In the genomic region with DNA sequence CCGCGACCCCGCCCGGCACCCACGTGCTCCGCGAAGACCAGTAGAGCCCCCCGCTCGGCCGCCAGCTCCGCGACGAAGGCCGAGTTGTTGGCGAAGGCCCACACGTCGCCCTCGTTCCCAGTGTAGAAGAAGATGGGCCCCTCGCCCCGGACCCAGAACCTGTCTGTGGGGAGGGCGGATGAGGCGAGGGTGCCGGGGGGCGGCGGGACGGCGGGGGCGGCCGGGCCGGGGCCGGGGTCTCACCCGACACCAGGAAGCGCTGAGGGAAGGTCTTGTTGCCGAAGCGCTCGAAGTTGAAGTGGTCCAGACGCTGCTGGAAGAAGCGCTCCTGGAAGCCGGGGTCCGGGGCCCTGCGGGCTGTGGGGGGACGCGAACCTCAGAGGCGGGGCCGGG, we compare ENCODE assay signal across 8 cellular contexts. TPM values are rescaled to one million over a fixed set of nuclear protein-coding genes. Genes with fewer than 3 reads are reported as not detected.
DNase-seq lines count a peak whose midpoint lies in the region; ATAC-seq and TF ChIP-seq lines count a peak whose summit lies in the region.

No MANE protein-coding gene starts in this region.

- H3K4me1 ChIP-seq in spleen, result peaks cover 8 to 39% (median 22%) of the 10 kb centered on the region in 6 donors

- H3K4me3 ChIP-seq in fibroblast of pulmonary artery (replicated peaks; ENCODE audit: low read depth, low read length), result peak overlapping the region; percentile 56
- peak overlapping the region; percentile 64 to 94 (median 74) for H3K4me3 ChIP-seq in spleen

- peaks cover 7% of the 10 kb centered on the region for H3K4me1 Mint-ChIP-seq in activated CD8-positive, alpha-beta memory T cell treated with anti-CD3 and anti-CD28 coated beads, Interleukin-2, amount 10 ng/mL, durations not matched to agents 7 days and 5 days

- peak; percentile 24 for ATAC-seq in activated CD8-positive, alpha-beta memory T cell treated with anti-CD3 and anti-CD28 coated beads, Interleukin-2, amount 10 ng/mL, durations not matched to agents 7 days and 5 days
- no peak for ATAC-seq in HG02981 (IDR thresholded peaks at IDR 0.05; ENCODE audit: unreplicated experiment)
- ATAC-seq in GM18519 (IDR thresholded peaks at IDR 0.05; ENCODE audit: low FRiP score, unreplicated experiment), result no peak

- intact Hi-C loops in spleen (cut with DNase I; ENCODE audit: low total_unique reads), result no loop called here

- H3K4me3 Mint-ChIP-seq in activated CD8-positive, alpha-beta memory T cell treated with anti-CD3 and anti-CD28 coated beads, Interleukin-2, amount 10 ng/mL, durations not matched to agents 7 days and 5 days, result peak overlapping the region; percentile 66

- no peak for TF ChIP-seq CTCF in fibroblast of pulmonary artery (IDR thresholded peaks at IDR 0.05; ENCODE audit: low read length, missing control alignments)
- no peak for TF ChIP-seq CTCF in spleen (IDR thresholded peaks at IDR 0.05 in 8 of 11, conservative IDR thresholded peaks at IDR 0.05 in 3 of 11)

- H3K27ac Mint-ChIP-seq in activated CD8-positive, alpha-beta memory T cell treated with anti-CD3 and anti-CD28 coated beads, Interleukin-2, amount 10 ng/mL, durations not matched to agents 7 days and 5 days, result no peak overlapping the region

- 0 to 1% (median 1%) methylated on average over 9 to 45 of the region's 45 CpGs; no CpG with 5 or more reads in 1 of the 5 donors for WGBS in spleen, 5 donors

- H3K27me3 Mint-ChIP-seq in activated CD8-positive, alpha-beta memory T cell treated with anti-CD3 and anti-CD28 coated beads, Interleukin-2, amount 10 ng/mL, durations not matched to agents 7 days and 5 days, result no peaks in the 10 kb centered on the region

- H3K27me3 ChIP-seq in spleen (replicated peaks in 1 of 7), result no peaks in the 10 kb centered on the region

- H3K27ac ChIP-seq in spleen, result peak overlapping the region in 6 of 8 donors; percentile 43 to 81 (median 74)

- H3K36me3 ChIP-seq in spleen, result peaks cover 0 to 42% (median 35%) of the 10 kb centered on the region in 6 donors

- TF ChIP-seq POLR2A in spleen (IDR thresholded peaks at IDR 0.05), result no peak

- no peak for DNase-seq in activated CD8-positive, alpha-beta memory T cell treated with anti-CD3 and anti-CD28 coated beads, Interleukin-2, amount 10 ng/mL, durations not matched to agents 7 days and 5 days
- no peak for DNase-seq in activated CD8-positive, alpha-beta memory T cell treated with anti-CD3 and anti-CD28 coated beads, Interleukin-2, amount 50 U/mL, for 48 hours
- DNase-seq in RKO (ENCODE audit: low spot score), result peak; percentile 39
- no peak for DNase-seq in fibroblast of pulmonary artery (ENCODE audit: low read depth)
- DNase-seq in spleen, result no peak
- no peak for DNase-seq in UCSD-AML1 (lab: John Stamatoyannopoulos, UW; ENCODE audit: unreplicated experiment)

- H3K9me3 Mint-ChIP-seq in activated CD8-positive, alpha-beta memory T cell treated with anti-CD3 and anti-CD28 coated beads, Interleukin-2, amount 10 ng/mL, durations not matched to agents 7 days and 5 days (ENCODE audit: low read depth), result no peaks in the 10 kb centered on the region

- CTCF ChIA-PET in activated CD8-positive, alpha-beta memory T cell treated with anti-CD3 and anti-CD28 coated beads, Interleukin-2, amount 10 ng/mL, durations not matched to agents 7 days and 5 days (lab: Charles Lee), result interaction anchor here (0.7 to 10.6 kb wide), 13 partner anchors 13 to 385 kb away, joined by 3 to 91 read pairs (median 5); a partner anchor contains a TSS

- peaks cover 2% of the 10 kb centered on the region for H3K36me3 Mint-ChIP-seq in activated CD8-positive, alpha-beta memory T cell treated with anti-CD3 and anti-CD28 coated beads, Interleukin-2, amount 10 ng/mL, durations not matched to agents 7 days and 5 days

- H3K9me3 ChIP-seq in spleen, result no peaks in the 10 kb centered on the region

RNA-seq across cellular contexts. Expression of a gene that starts 0.3 kb away (rescaled TPM):
- total RNA-seq in activated CD8-positive, alpha-beta memory T cell treated with anti-CD3 and anti-CD28 coated beads, Interleukin-2, amount 10 ng/mL, durations not matched to agents 7 days and 5 days, result 100 to 1,000 TPM; 271 to 321 TPM
- total RNA-seq in spleen, result 100 to 1,000 TPM; 105 to 250 (median 166) TPM
- 100 to 1,000 TPM; 342 to 536 (median 501) TPM for polyA plus RNA-seq in spleen

RNA-seq across cellular contexts. Expression of a gene that starts 24.7 kb away (rescaled TPM):
- total RNA-seq in activated CD8-positive, alpha-beta memory T cell treated with anti-CD3 and anti-CD28 coated beads, Interleukin-2, amount 10 ng/mL, durations not matched to agents 7 days and 5 days, result not detected
- under 1 TPM in 1 of 7 donors, not detected in 6; 0.70 TPM for total RNA-seq in spleen
- under 1 TPM; 0.03 to 0.07 (median 0.03) TPM for polyA plus RNA-seq in spleen

RNA-seq across cellular contexts. Expression of a gene that starts 27.4 kb away (rescaled TPM):
- total RNA-seq in activated CD8-positive, alpha-beta memory T cell treated with anti-CD3 and anti-CD28 coated beads, Interleukin-2, amount 10 ng/mL, durations not matched to agents 7 days and 5 days, result 10 to 100 TPM; 43.8 to 60.6 TPM
- total RNA-seq in spleen, result 10 to 100 TPM; 43.2 to 67.9 (median 51.7) TPM
- 100 to 1,000 TPM in 1 of 3 donors, 10 to 100 TPM in 2; 49.6 to 112 (median 90.0) TPM for polyA plus RNA-seq in spleen

RNA-seq across cellular contexts. Expression of a gene that starts 36.9 kb away (rescaled TPM):
- total RNA-seq in activated CD8-positive, alpha-beta memory T cell treated with anti-CD3 and anti-CD28 coated beads, Interleukin-2, amount 10 ng/mL, durations not matched to agents 7 days and 5 days, result 10 to 100 TPM; 32.6 to 35.3 TPM
- 10 to 100 TPM; 19.5 to 35.9 (median 28.6) TPM for total RNA-seq in spleen
- polyA plus RNA-seq in spleen, result 10 to 100 TPM; 12.5 to 29.7 (median 24.6) TPM

RNA-seq across cellular contexts. Expression of a gene that starts 43.9 kb away (rescaled TPM):
- 10 to 100 TPM; 31.9 to 40.1 TPM for total RNA-seq in activated CD8-positive, alpha-beta memory T cell treated with anti-CD3 and anti-CD28 coated beads, Interleukin-2, amount 10 ng/mL, durations not matched to agents 7 days and 5 days
- total RNA-seq in spleen, result 1 to 10 TPM; 2.1 to 6.5 (median 3.0) TPM
- 1 to 10 TPM in 2 of 3 donors, under 1 TPM in 1; 0.76 to 2.5 (median 2.4) TPM for polyA plus RNA-seq in spleen
